Comparison of ENCODE assay signal across 21 cellular contexts in genomic region chr5:121596882-121597281, GRCh38.
"Had no signal": no experiment of that assay in that cellular context is flagged by ENCODE, and none has a peak within 500 bp of the region (broad histone marks: within the 10 kb centered on the region; RNA-seq: fewer than 3 reads in every experiment).

No MANE protein-coding gene starts in this region.

- H3K4me3 ChIP-seq: left lung, psoas muscle, skin epidermis, suprapubic skin, vagina had no signal

- H3K27me3 ChIP-seq: left lung, suprapubic skin, vagina had no signal

- H3K27ac ChIP-seq: left lung, psoas muscle, skin epidermis, suprapubic skin, vagina had no signal

- FAIRE-seq: endometrium, frontal cortex, kidney had no signal

- H3K4me1 ChIP-seq: left lung, psoas muscle, suprapubic skin, vagina had no signal

- H3K9me3 ChIP-seq: vagina had no signal

- ATAC-seq: effector memory CD8-positive, alpha-beta T cell; left lung; naive thymus-derived CD8-positive, alpha-beta T cell; psoas muscle; right cardiac atrium; stimulated activated naive CD8-positive, alpha-beta T cell treated with anti-CD3 and anti-CD28 coated beads, Interleukin-15, amount 100 ng/mL, for 72 hours had no signal

- DNase-seq: cortex of kidney; effector memory CD8-positive, alpha-beta T cell; left lung; mesenchymal stem cell; midbrain; naive thymus-derived CD8-positive, alpha-beta T cell; nephron progenitor cell; nucleus accumbens; psoas muscle; right cardiac atrium; stimulated activated CD4-positive, alpha-beta T cell treated with anti-CD3 and anti-CD28 coated beads, Interleukin-15, amount 100 ng/mL, for 24 hours; stimulated activated CD4-positive, alpha-beta T cell treated with anti-CD3 and anti-CD28 coated beads, Interleukin-2, amount 100 ng/mL, for 48 hours; stimulated activated naive CD4-positive, alpha-beta T cell; stimulated activated naive CD8-positive, alpha-beta T cell treated with anti-CD3 and anti-CD28 coated beads, Interleukin-15, amount 100 ng/mL, for 72 hours; trophoblast cell had no signal

- H3K36me3 ChIP-seq: left lung, suprapubic skin, vagina had no signal
